In the genomic region with DNA sequence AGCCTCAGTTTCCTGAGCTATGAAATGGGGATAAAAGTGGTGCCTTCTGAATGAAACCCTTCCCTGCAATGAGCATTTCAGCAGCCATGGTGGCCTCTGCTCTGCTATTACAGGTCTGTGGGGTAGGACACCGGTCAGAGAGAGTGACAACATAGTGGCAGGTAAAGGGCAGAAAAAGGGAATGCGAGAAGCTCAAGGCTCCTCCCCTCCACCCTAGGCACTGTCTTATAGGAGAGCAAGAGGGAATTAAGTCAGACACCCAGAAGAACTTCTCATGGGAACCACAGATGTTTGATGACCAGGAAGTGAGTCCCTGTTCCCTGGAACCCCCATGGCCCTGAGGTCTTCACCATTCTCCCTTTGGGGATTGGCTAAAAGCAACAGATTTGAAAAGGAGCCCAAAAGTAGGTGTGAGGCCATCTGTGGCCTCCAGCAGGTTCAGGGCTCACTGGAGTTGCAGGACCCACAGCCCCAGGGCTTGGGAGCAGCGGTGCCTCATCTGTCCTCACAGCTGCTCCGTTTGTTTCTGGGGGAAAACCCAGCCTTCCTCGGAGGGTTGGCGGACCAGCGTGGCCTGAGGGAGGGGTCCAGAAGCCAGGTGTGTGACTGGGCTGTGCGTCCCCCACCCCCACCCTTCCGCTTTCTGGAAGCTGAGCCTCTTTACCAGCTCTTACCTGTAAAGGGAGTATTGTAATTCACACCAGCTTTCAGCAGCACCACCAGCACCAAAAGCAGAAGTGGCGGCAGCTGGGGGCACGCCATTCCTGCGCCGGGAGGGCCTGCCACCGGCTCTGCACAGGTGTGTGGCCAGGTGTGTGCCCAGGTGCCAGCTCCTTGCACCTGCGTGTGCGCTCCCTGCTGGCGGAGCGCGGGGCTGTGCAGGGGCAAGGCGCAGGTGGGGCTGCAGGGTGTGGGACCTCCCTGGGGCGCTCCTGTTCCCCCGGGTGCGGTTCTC, we compare ENCODE assay signal across 11 cellular contexts. TPM values are rescaled to one million over a fixed set of nuclear protein-coding genes. Genes with fewer than 3 reads are reported as not detected.
DNase-seq lines count a peak whose midpoint lies in the region; ATAC-seq and TF ChIP-seq lines count a peak whose summit lies in the region.
"Had no signal": no experiment of that assay in that cellular context is flagged by ENCODE, and none has a peak within 500 bp of the region (broad histone marks: within the 10 kb centered on the region; RNA-seq: fewer than 3 reads in every experiment).

No MANE protein-coding gene starts in this region.

- H3K9me3 ChIP-seq in mucosa of rectum (ENCODE audit: control insufficient read depth in 2 of 2, low read length in 2 of 2): no peaks in the 10 kb centered on the region
- H3K9me3 ChIP-seq: sigmoid colon had no signal

- H3K27me3 Mint-ChIP-seq in activated B cell treated with CpG ODN at 0.5 μM for 24 hours: peaks cover 2% of the 10 kb centered on the region

- ATAC-seq in activated B cell treated with CpG ODN at 0.5 μM for 24 hours (ENCODE audit: low read depth): peak; percentile 23
- no peak for ATAC-seq in HG02885 (IDR thresholded peaks at IDR 0.05; ENCODE audit: poor library complexity, unreplicated experiment)
- ATAC-seq: activated T-cell treated with anti-CD3 and anti-CD28 coated beads, Interleukin-2, amount 50 U/mL, for 72 hours had no signal

- peak overlapping the region; percentile 50 for H3K27ac Mint-ChIP-seq in activated B cell treated with CpG ODN at 0.5 μM for 24 hours
- H3K27ac Mint-ChIP-seq: activated T-cell treated with anti-CD3 and anti-CD28 coated beads, Interleukin-2, amount 50 U/mL, for 72 hours had no signal

- H3K27me3 ChIP-seq in mucosa of rectum (ENCODE audit: control insufficient read depth in 2 of 2, insufficient read depth in 2 of 2, low read length in 2 of 2): no peaks in the 10 kb centered on the region

- CTCF ChIA-PET in activated B cell treated with CpG ODN at 0.5 μM for 24 hours (lab: Charles Lee): interaction anchor here (0.9 to 7.7 kb wide), 9 partner anchors 25 to 247 kb away, joined by 3 to 95 read pairs (median 6); a partner anchor contains a TSS

- H3K9me3 Mint-ChIP-seq in activated B cell treated with CpG ODN at 0.5 μM for 24 hours: no peaks in the 10 kb centered on the region
- H3K9me3 Mint-ChIP-seq: activated T-cell treated with anti-CD3 and anti-CD28 coated beads, Interleukin-2, amount 50 U/mL, for 72 hours had no signal

- H3K4me1 Mint-ChIP-seq in activated B cell treated with CpG ODN at 0.5 μM for 24 hours: peaks cover 33% of the 10 kb centered on the region

- DNase-seq in ELF-1 (ENCODE audit: low read depth, low spot score) (peak; percentile 29), LNCaP clone FGC (ENCODE audit: low read depth) (no peak), activated B cell treated with CpG ODN at 0.5 μM for 24 hours (peak; percentile 46), NCI-H2227 treated with DMSO at 0.1 percent for 48 hours (lab: John Stamatoyannopoulos, UW) (no peak), activated gamma-delta T cell treated with Interleukin-2 at 50 U/mL for 16 hours (no peak)
- DNase-seq in central memory CD4-positive, alpha-beta T cell: no peak
- DNase-seq: activated T-cell treated with anti-CD3 and anti-CD28 coated beads, Interleukin-2, amount 50 U/mL, for 72 hours; EL; sigmoid colon had no signal

- H3K4me3 Mint-ChIP-seq in activated B cell treated with CpG ODN at 0.5 μM for 24 hours: no peak overlapping the region
- H3K4me3 Mint-ChIP-seq: activated T-cell treated with anti-CD3 and anti-CD28 coated beads, Interleukin-2, amount 50 U/mL, for 72 hours had no signal

- peaks cover 22 to 27% of the 10 kb centered on the region in 2 donors for H3K4me1 ChIP-seq in mucosa of rectum (ENCODE audit: control insufficient read depth in 2 of 2, insufficient read depth in 2 of 2, low read length in 2 of 2)

- peak; percentile 44 for TF ChIP-seq CTCF in LNCaP clone FGC (IDR thresholded peaks at IDR 0.05; ENCODE audit: control insufficient read depth, extremely low read depth, insufficient read depth)
- no peak for TF ChIP-seq CTCF in activated B cell treated with CpG ODN at 0.5 μM for 24 hours (IDR thresholded peaks at IDR 0.05)

- H3K4me3 ChIP-seq in LNCaP clone FGC (ENCODE audit: low read depth, low read length) (no peak overlapping the region), mucosa of rectum (ENCODE audit: low read length in 2 of 2) (peak overlapping the region; percentile 41 to 42)
- H3K4me3 ChIP-seq: sigmoid colon had no signal

- POLR2A ChIA-PET in activated B cell treated with CpG ODN at 0.5 μM for 24 hours (lab: Charles Lee): interaction anchor here (0.5 to 4.3 kb wide), 16 partner anchors 18 to 396 kb away, joined by 3 to 42 read pairs (median 4); a partner anchor contains a TSS

- peaks cover 7% of the 10 kb centered on the region for H3K36me3 Mint-ChIP-seq in activated B cell treated with CpG ODN at 0.5 μM for 24 hours (ENCODE audit: low read depth)

- peak overlapping the region; percentile 83 to 91 for H3K27ac ChIP-seq in mucosa of rectum (ENCODE audit: low read depth in 2 of 2, low read length in 2 of 2)
- H3K27ac ChIP-seq: sigmoid colon had no signal

- intact Hi-C loops in activated B cell treated with CpG ODN at 0.5 μM for 24 hours (cut with micrococcal nuclease): no loop called here

- peaks cover 0 to 3% of the 10 kb centered on the region in 2 donors for H3K36me3 ChIP-seq in mucosa of rectum (ENCODE audit: control insufficient read depth in 2 of 2, insufficient read depth in 2 of 2, low read length in 2 of 2)

- H3K9ac ChIP-seq in mucosa of rectum (ENCODE audit: low read depth in 1 of 2, low read length in 2 of 2): peak overlapping the region; percentile 38 to 72

RNA-seq across cellular contexts. Expression of a gene that starts 19.4 kb away (rescaled TPM):
- 15.6 and 17.8 TPM in 2 replicates for total RNA-seq in activated B cell treated with CpG ODN at 0.5 μM for 24 hours

RNA-seq across cellular contexts. Expression of a gene that starts 26.6 kb away (rescaled TPM):
- total RNA-seq in activated B cell treated with CpG ODN at 0.5 μM for 24 hours: 206 and 225 TPM in 2 replicates

RNA-seq across cellular contexts. Expression of a gene that starts 28.6 kb away (rescaled TPM):
- total RNA-seq in activated B cell treated with CpG ODN at 0.5 μM for 24 hours: not detected in 2 replicates

RNA-seq across cellular contexts. Expression of a gene that starts 51.0 kb away (rescaled TPM):
- total RNA-seq in activated B cell treated with CpG ODN at 0.5 μM for 24 hours: 3.8 and 4.1 TPM in 2 replicates

Comparison
In these comparisons a context has a peak if more than half of its experiments do, and no peak if none do; other contexts are left out.
1. DNase-seq: peak in ELF-1 (single experiment) and activated B cell treated with CpG ODN at 0.5 μM for 24 hours (single experiment); none in LNCaP clone FGC (single experiment), central memory CD4-positive, alpha-beta T cell (single experiment), NCI-H2227 treated with DMSO at 0.1 percent for 48 hours (single experiment) and activated gamma-delta T cell treated with Interleukin-2 at 50 U/mL for 16 hours (single experiment).